ENCODE assay signal across 20 cellular contexts in genomic region chr4:20430555-20430954, GRCh38.
DNase-seq lines count a peak whose midpoint lies in the region; ATAC-seq, FAIRE-seq and TF ChIP-seq lines count a peak whose summit lies in the region.
"Had no signal": no experiment of that assay in that cellular context is flagged by ENCODE, and none has a peak within 500 bp of the region (broad histone marks: within the 10 kb centered on the region; RNA-seq: fewer than 3 reads in every experiment).

No MANE protein-coding gene starts in this region.

- CTCF ChIA-PET in CD4-positive, alpha-beta T cell (lab: Charles Lee), result no interaction called here

- intact Hi-C loops in right cardiac atrium (cut with DNase I), result no loop called here
- intact Hi-C loops in CD4-positive, alpha-beta T cell (cut with DNase I, micrococcal nuclease), result no loop called here

- POLR2A ChIA-PET in CD4-positive, alpha-beta T cell (lab: Charles Lee), result no interaction called here

- H3K27me3 Mint-ChIP-seq in CD4-positive, alpha-beta T cell, result no peaks in the 10 kb centered on the region

- H3K27me3 ChIP-seq in adipocyte (replicated peaks; ENCODE audit: control insufficient read depth, insufficient read depth, low read length) (no peaks in the 10 kb centered on the region), small intestine (ENCODE audit: control insufficient read depth in 2 of 2, insufficient read depth in 2 of 2, low read length in 2 of 2) (no peaks in the 10 kb centered on the region), right cardiac atrium (ENCODE audit: control insufficient read depth, insufficient read depth) (no peaks in the 10 kb centered on the region)
- no peaks in the 10 kb centered on the region for H3K27me3 ChIP-seq in CD4-positive, alpha-beta T cell (ENCODE audit: control insufficient read depth, insufficient read depth, low read length)
- H3K27me3 ChIP-seq: BLaER1 had no signal

- DNase-seq in GM03348 (ENCODE audit: low spot score) (peak; percentile 24), adipocyte (ENCODE audit: low read depth) (peak; percentile 47), fibroblast of the conjunctiva (ENCODE audit: low read depth) (peak; percentile 46), small intestine (peak; percentile 14), occipital lobe (lab: John Stamatoyannopoulos, UW) (no peak), right cardiac atrium (no peak)
- no peak for DNase-seq in CD4-positive, alpha-beta T cell
- DNase-seq: activated CD4-positive, alpha-beta T cell treated with anti-CD3 and anti-CD28 coated beads for 1 hour; activated effector memory CD4-positive, alpha-beta T cell treated with Interleukin-2 at 50 U/mL for 16 hours; midbrain; MV-4-11; NCI-H2081; NCI-H524 treated with DMSO at 0.1 percent for 48 hours; nucleus accumbens; stimulated activated CD4-positive, alpha-beta T cell treated with anti-CD3 and anti-CD28 coated beads, Interleukin-4, amount 100 ng/mL, for 4 hours; stimulated activated CD8-positive, alpha-beta memory T cell treated with anti-CD3 and anti-CD28 coated beads, Interleukin-4, amount 100 ng/mL, for 48 hours; substantia nigra; T1000 had no signal

- no peak for TF ChIP-seq CTCF in CD4-positive, alpha-beta T cell (IDR thresholded peaks at IDR 0.05)

- no peak for ATAC-seq in right cardiac atrium
- no peak for ATAC-seq in CD4-positive, alpha-beta T cell (ENCODE audit: poor library complexity)
- ATAC-seq: GM23338 had no signal

- H3K9me3 Mint-ChIP-seq in CD4-positive, alpha-beta T cell, result no peaks in the 10 kb centered on the region
- H3K9me3 Mint-ChIP-seq: GM23338 had no signal

- FAIRE-seq in small intestine (lab: Jason Lieb, UNC), result no peak

- WGBS in small intestine, 3 donors, result 61 to 71% (median 66%) methylated on average over 4 of the region's 4 CpGs
- WGBS in right cardiac atrium, result 84% methylated on average over 4 of the region's 4 CpGs

- H3K4me3 ChIP-seq in adipocyte (ENCODE audit: low read length), result no peak overlapping the region
- no peak overlapping the region for H3K4me3 ChIP-seq in small intestine (ENCODE audit: low read depth in 1 of 2, low read length in 2 of 2)
- no peak overlapping the region for H3K4me3 ChIP-seq in right cardiac atrium (ENCODE audit: low read length)
- H3K4me3 ChIP-seq: BLaER1, GM23338 had no signal

- no peaks in the 10 kb centered on the region for H3K36me3 Mint-ChIP-seq in CD4-positive, alpha-beta T cell (ENCODE audit: low read depth)

- H3K27ac ChIP-seq in small intestine (ENCODE audit: low read depth in 1 of 2, low read length in 1 of 2) (no peak overlapping the region), right cardiac atrium (ENCODE audit: low read length) (no peak overlapping the region)
- H3K27ac ChIP-seq in CD4-positive, alpha-beta T cell (ENCODE audit: low read depth, low read length), result no peak overlapping the region
- H3K27ac ChIP-seq: BLaER1 had no signal

- no peaks in the 10 kb centered on the region for H3K4me1 Mint-ChIP-seq in CD4-positive, alpha-beta T cell (ENCODE audit: low read depth)

- no peak overlapping the region for H3K4me3 Mint-ChIP-seq in CD4-positive, alpha-beta T cell
- H3K4me3 Mint-ChIP-seq: GM23338 had no signal

- no peak overlapping the region for H3K9ac ChIP-seq in adipocyte (ENCODE audit: low read length)
- H3K9ac ChIP-seq: BLaER1 had no signal

- no peak overlapping the region for H3K27ac Mint-ChIP-seq in CD4-positive, alpha-beta T cell
- H3K27ac Mint-ChIP-seq: GM23338 had no signal

- H3K4me1 ChIP-seq in adipocyte (ENCODE audit: control insufficient read depth, insufficient read depth, low read length), result peaks cover 31% of the 10 kb centered on the region
- peaks cover 0 to 6% of the 10 kb centered on the region in 2 donors for H3K4me1 ChIP-seq in small intestine (ENCODE audit: control insufficient read depth in 2 of 2, insufficient read depth in 1 of 2, low read depth in 1 of 2, low read length in 1 of 2)
- H3K4me1 ChIP-seq in right cardiac atrium (ENCODE audit: control insufficient read depth, insufficient read depth, low read length), result no peaks in the 10 kb centered on the region
- H3K4me1 ChIP-seq: BLaER1 had no signal

- no peaks in the 10 kb centered on the region for H3K36me3 ChIP-seq in adipocyte (ENCODE audit: control insufficient read depth, insufficient read depth, low read length, severe bottlenecking)
- H3K36me3 ChIP-seq in small intestine (ENCODE audit: control insufficient read depth in 2 of 2, insufficient read depth in 2 of 2, low read length in 2 of 2), result no peaks in the 10 kb centered on the region
- H3K36me3 ChIP-seq: BLaER1 had no signal

- no peaks in the 10 kb centered on the region for H3K9me3 ChIP-seq in adipocyte (ENCODE audit: control insufficient read depth, low read length)
- H3K9me3 ChIP-seq in small intestine (ENCODE audit: control insufficient read depth, low read depth), result no peaks in the 10 kb centered on the region
- H3K9me3 ChIP-seq in right cardiac atrium (ENCODE audit: control insufficient read depth, low read length), result no peaks in the 10 kb centered on the region
- no peaks in the 10 kb centered on the region for H3K9me3 ChIP-seq in CD4-positive, alpha-beta T cell (ENCODE audit: control insufficient read depth, low read length)
- H3K9me3 ChIP-seq: BLaER1 had no signal

Comparison
In these comparisons a context has a peak if more than half of its experiments do, and no peak if none do; other contexts are left out.
1. DNase-seq: peak in GM03348 (single experiment), adipocyte (single experiment), fibroblast of the conjunctiva (single experiment) and small intestine (single experiment); none in occipital lobe (single experiment), right cardiac atrium (0 of 3) and CD4-positive, alpha-beta T cell (0 of 10).